12 cellular contexts compared by ENCODE assay signal in genomic region chr5:179816401-179817070, GRCh38. TPM values are rescaled to one million over a fixed set of nuclear protein-coding genes. Genes with fewer than 3 reads are reported as not detected.
DNase-seq lines count a peak whose midpoint lies in the region; TF ChIP-seq lines count a peak whose summit lies in the region.
"Had no signal": no experiment of that assay in that cellular context is flagged by ENCODE, and none has a peak within 500 bp of the region (broad histone marks: within the 10 kb centered on the region; RNA-seq: fewer than 3 reads in every experiment).

No MANE protein-coding gene starts in this region.

- peak overlapping the region; percentile 19 for H2AFZ ChIP-seq in smooth muscle cell (ENCODE audit: low read depth)

- peaks cover 5% of the 10 kb centered on the region for H3K36me3 Mint-ChIP-seq in chondrocyte (ENCODE audit: low read depth)

- DNase-seq in chondrocyte (ENCODE audit: low spot score), result peak; percentile 83
- no peak for DNase-seq in kidney epithelial cell (ENCODE audit: low read depth)
- no peak for DNase-seq in smooth muscle cell (lab: John Stamatoyannopoulos, UW; ENCODE audit: unreplicated experiment)
- no peak for DNase-seq in NCI-H345 (lab: John Stamatoyannopoulos, UW)
- no peak for DNase-seq in activated CD4-positive, alpha-beta T cell treated with anti-CD3 and anti-CD28 coated beads for 4 hours
- DNase-seq in NCI-H510A (lab: John Stamatoyannopoulos, UW), result no peak
- no peak for DNase-seq in anterior cingulate cortex (lab: John Stamatoyannopoulos, UW)
- DNase-seq: foreskin keratinocyte, NCI-H2171, small intestine, T-helper 2 cell had no signal

- peaks cover 5% of the 10 kb centered on the region for H3K79me2 ChIP-seq in smooth muscle cell (ENCODE audit: low read depth)

- H3K27ac Mint-ChIP-seq in chondrocyte (ENCODE audit: unreplicated experiment), result peak overlapping the region; percentile 8

- no peak overlapping the region for H3K4me3 Mint-ChIP-seq in chondrocyte (ENCODE audit: unreplicated experiment)

- peaks cover 4% of the 10 kb centered on the region for H4K20me1 ChIP-seq in smooth muscle cell (ENCODE audit: low read depth)

- peak overlapping the region; percentile 27 for H3K4me3 ChIP-seq in kidney epithelial cell (ENCODE audit: low read depth, low read length)
- H3K4me3 ChIP-seq in smooth muscle cell, result peak overlapping the region; percentile 66

- H3K4me1 Mint-ChIP-seq in chondrocyte (ENCODE audit: low read depth), result peaks cover 29% of the 10 kb centered on the region

- no peaks in the 10 kb centered on the region for H3K9me3 ChIP-seq in smooth muscle cell (replicated peaks; ENCODE audit: low read depth)

- peaks cover 18% of the 10 kb centered on the region for H3F3A ChIP-seq in smooth muscle cell (ENCODE audit: low read depth)

- no peaks in the 10 kb centered on the region for H3K9me3 Mint-ChIP-seq in chondrocyte (ENCODE audit: low read depth)

- peak; percentile 20 for TF ChIP-seq POLR2A in GM18526 (IDR thresholded peaks at IDR 0.05; ENCODE audit: extremely low read depth, insufficient read length)

- 32% methylated on average over 41 of the region's 52 CpGs for WGBS in smooth muscle cell (ENCODE audit: low lambda C conversion rate)

- H3K27me3 Mint-ChIP-seq in chondrocyte (ENCODE audit: low read depth), result no peaks in the 10 kb centered on the region

- peaks cover 1% of the 10 kb centered on the region for H3K36me3 ChIP-seq in kidney epithelial cell (ENCODE audit: control insufficient read depth, insufficient read depth, low read length)
- no peaks in the 10 kb centered on the region for H3K36me3 ChIP-seq in smooth muscle cell (ENCODE audit: low read depth)

- H3K4me1 ChIP-seq in smooth muscle cell (ENCODE audit: low read depth), result peaks cover 28% of the 10 kb centered on the region

- TF ChIP-seq CTCF in chondrocyte (IDR thresholded peaks at IDR 0.05), result no peak
- TF ChIP-seq CTCF in kidney epithelial cell (IDR thresholded peaks at IDR 0.05; ENCODE audit: insufficient read depth, low read length, poor library complexity, severe bottlenecking), result no peak
- no peak for TF ChIP-seq CTCF in smooth muscle cell (IDR thresholded peaks at IDR 0.05; ENCODE audit: borderline replicate concordance, insufficient read depth, poor library complexity, severe bottlenecking)

- no peaks in the 10 kb centered on the region for H3K27me3 ChIP-seq in kidney epithelial cell (ENCODE audit: control insufficient read depth, insufficient read depth, low read length)
- no peaks in the 10 kb centered on the region for H3K27me3 ChIP-seq in smooth muscle cell (ENCODE audit: low read depth)
- H3K27me3 ChIP-seq: foreskin keratinocyte had no signal

- no peak overlapping the region for H3K27ac ChIP-seq in smooth muscle cell (ENCODE audit: low read depth)
- H3K27ac ChIP-seq: foreskin keratinocyte had no signal

- peak overlapping the region; percentile 95 for H3K4me2 ChIP-seq in smooth muscle cell

- peak overlapping the region; percentile 51 for H3K9ac ChIP-seq in smooth muscle cell (ENCODE audit: low read depth)

RNA-seq across cellular contexts. Expression of gene SQSTM1, which starts 4.2 kb away (rescaled TPM):
- total RNA-seq in chondrocyte (219 to 297 TPM (median 296 TPM) in 3 replicates), kidney epithelial cell (905 and 956 TPM in 2 replicates), smooth muscle cell (114 and 129 TPM in 2 replicates)
- 159 and 262 TPM in 2 replicates for polyA plus RNA-seq in smooth muscle cell

RNA-seq across cellular contexts. Expression of gene MGAT4B, which starts 9.9 kb away (rescaled TPM):
- total RNA-seq in chondrocyte (135 to 144 TPM (median 142 TPM) in 3 replicates), kidney epithelial cell (540 and 586 TPM in 2 replicates), smooth muscle cell (60.0 and 60.6 TPM in 2 replicates)
- 121 and 140 TPM in 2 replicates for polyA plus RNA-seq in smooth muscle cell

RNA-seq across cellular contexts. Expression of gene LTC4S, which starts 22.8 kb away (rescaled TPM):
- total RNA-seq in chondrocyte, result 1.2 to 1.7 TPM (median 1.3 TPM) in 3 replicates
- 0.41 and 5.1 TPM in 2 replicates for total RNA-seq in kidney epithelial cell
- not detected in 2 replicates for total RNA-seq in smooth muscle cell
- polyA plus RNA-seq in smooth muscle cell, result 0.83 TPM in 1 of 2 replicates, not detected in the other

RNA-seq across cellular contexts. Expression of gene MRNIP, which starts 42.1 kb away (rescaled TPM):
- 13.4 to 20.0 TPM (median 16.4 TPM) in 3 replicates for total RNA-seq in chondrocyte
- total RNA-seq in kidney epithelial cell, result 18.7 and 25.7 TPM in 2 replicates
- 16.5 and 22.8 TPM in 2 replicates for total RNA-seq in smooth muscle cell
- 11.9 and 19.9 TPM in 2 replicates for polyA plus RNA-seq in smooth muscle cell
